9 cellular contexts compared by ENCODE assay signal in the genomic region with DNA sequence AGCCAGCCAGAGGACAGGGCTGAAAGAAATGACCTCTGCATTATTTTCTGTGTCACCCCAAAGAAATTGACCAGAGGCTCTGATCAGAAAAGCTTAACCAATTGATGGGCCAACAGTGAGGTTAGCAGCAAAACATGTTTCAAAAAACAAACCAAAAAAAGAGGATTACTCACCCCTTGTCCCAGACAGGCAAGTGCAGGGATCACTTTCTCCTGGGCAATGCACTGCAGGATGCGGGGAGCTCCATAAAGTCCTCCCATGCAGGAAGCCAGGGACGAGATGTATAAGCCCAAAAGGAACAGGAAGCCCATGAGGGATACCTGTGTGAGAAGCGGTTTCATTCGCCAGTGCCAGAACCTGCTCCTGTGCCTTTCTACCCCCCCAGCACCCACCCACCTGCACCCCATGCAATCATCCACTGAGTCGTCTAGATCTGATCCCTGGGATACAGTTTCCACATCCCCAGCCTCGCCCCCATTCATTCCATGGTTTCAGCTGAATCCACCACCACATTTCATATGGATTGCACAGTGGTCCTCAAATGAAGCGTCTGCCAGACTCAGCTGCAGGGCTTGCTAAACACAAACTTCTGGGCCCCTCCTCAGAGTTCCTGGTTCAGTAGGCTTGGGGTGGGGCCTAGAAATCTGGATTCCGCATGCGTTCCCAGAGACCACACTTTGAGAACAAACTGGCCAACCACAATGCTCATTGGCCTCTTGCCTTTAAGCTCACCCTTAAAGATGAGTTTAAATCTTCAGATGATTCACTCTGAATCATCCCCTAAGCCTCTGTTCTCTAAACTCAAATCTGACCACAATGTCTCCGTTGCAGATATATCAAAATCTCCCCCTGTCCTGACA. TPM values are rescaled to one million over a fixed set of nuclear protein-coding genes. Genes with fewer than 3 reads are reported as not detected.
DNase-seq lines count a peak whose midpoint lies in the region; ATAC-seq, FAIRE-seq and TF ChIP-seq lines count a peak whose summit lies in the region.
"Had no signal": no experiment of that assay in that cellular context is flagged by ENCODE, and none has a peak within 500 bp of the region (broad histone marks: within the 10 kb centered on the region; RNA-seq: fewer than 3 reads in every experiment).

No MANE protein-coding gene starts in this region.

- no peaks in the 10 kb centered on the region for H3K27me3 ChIP-seq in bronchial epithelial cell (ENCODE audit: control insufficient read depth, insufficient read depth, low read length)
- H3K27me3 ChIP-seq: colonic mucosa had no signal

- FAIRE-seq in bronchial epithelial cell (lab: Jason Lieb, UNC), result no peak

- H3K4me1 Mint-ChIP-seq in WTC11, result peaks cover 8% of the 10 kb centered on the region
- peaks cover under 1% of the 10 kb centered on the region for H3K4me1 Mint-ChIP-seq in Calu3 (ENCODE audit: low read depth, unreplicated experiment)

- no peak overlapping the region for H3K4me3 ChIP-seq in bronchial epithelial cell (ENCODE audit: low read depth, low read length)
- H3K4me3 ChIP-seq: colonic mucosa had no signal

- TF ChIP-seq POLR2A in GM18505 (IDR thresholded peaks at IDR 0.05; ENCODE audit: borderline replicate concordance, extremely low read depth, insufficient read depth, insufficient read length), result peak; percentile 30

- TF ChIP-seq CTCF in bronchial epithelial cell (IDR thresholded peaks at IDR 0.05; ENCODE audit: insufficient read depth, low read length, severe bottlenecking), result no peak
- TF ChIP-seq CTCF in WTC11 (IDR thresholded peaks at IDR 0.05), result no peak
- TF ChIP-seq CTCF in Calu3 (IDR thresholded peaks at IDR 0.05; ENCODE audit: unreplicated experiment), result no peak

- H3K9me3 Mint-ChIP-seq in WTC11 (no peaks in the 10 kb centered on the region), Calu3 (ENCODE audit: low read depth, unreplicated experiment) (peaks cover under 1% of the 10 kb centered on the region)

- POLR2A ChIA-PET in WTC11 (lab: Charles Lee), result no interaction called here

- H3K27me3 Mint-ChIP-seq in WTC11 (ENCODE audit: low read depth) (no peaks in the 10 kb centered on the region), Calu3 (ENCODE audit: unreplicated experiment) (no peaks in the 10 kb centered on the region)

- H3K36me3 ChIP-seq in bronchial epithelial cell (ENCODE audit: control insufficient read depth, insufficient read depth, low read length), result no peaks in the 10 kb centered on the region
- H3K36me3 ChIP-seq: colonic mucosa had no signal

- H3K4me3 Mint-ChIP-seq in WTC11, result no peak overlapping the region
- no peak overlapping the region for H3K4me3 Mint-ChIP-seq in Calu3 (ENCODE audit: low read depth, unreplicated experiment)

- CTCF ChIA-PET in WTC11 (lab: Charles Lee) (interaction anchor here (1.1 kb wide), 1 partner anchor 54 kb away, joined by 3 read pairs; no protein-coding TSS in a partner anchor), Calu3 (lab: Charles Lee) (no interaction called here)

- intact Hi-C loops in Calu3 (cut with micrococcal nuclease; ENCODE audit: unreplicated experiment), result no loop called here

- BruUV-seq in Calu3 (replicated peaks; lab: Mats Ljungman, UMichigan), result no TSS peak

- ATAC-seq in GM18505 (IDR thresholded peaks at IDR 0.05; ENCODE audit: unreplicated experiment) (no peak), WTC11 (no peak)

- DNase-seq in NOMO-1 treated with dmso at 0.1 percent for 144 hours (lab: John Stamatoyannopoulos, UW; ENCODE audit: unreplicated experiment) (peak; percentile 69), bronchial epithelial cell (ENCODE audit: low read depth) (peak; percentile 85), renal cortical epithelial cell (ENCODE audit: low read depth) (peak; percentile 96), NCI-H1048 (lab: John Stamatoyannopoulos, UW) (no peak), WTC11 (ENCODE audit: low spot score) (no peak), Calu3 (no peak), DMS53 treated with DMSO at 0.1 percent for 48 hours (lab: John Stamatoyannopoulos, UW; ENCODE audit: unreplicated experiment) (no peak)
- DNase-seq: colonic mucosa had no signal

- H3K36me3 Mint-ChIP-seq in WTC11 (no peaks in the 10 kb centered on the region), Calu3 (ENCODE audit: insufficient read depth, unreplicated experiment) (no peaks in the 10 kb centered on the region)

- H3K27ac Mint-ChIP-seq in WTC11 (no peak overlapping the region), Calu3 (ENCODE audit: unreplicated experiment) (no peak overlapping the region)

TF ChIP-seq in WTC11, 78 proteins besides CTCF, POLR2A, EP300 and RAD21 (continues in another document):
- TF ChIP-seq RELA (CRISPR knock-in tag; IDR thresholded peaks at IDR 0.05; ENCODE audit: borderline replicate concordance) (no peak), CBFB (CRISPR knock-in tag; IDR thresholded peaks at IDR 0.05; ENCODE audit: low read depth) (no peak), SP1 (CRISPR knock-in tag; conservative IDR thresholded peaks at IDR 0.05) (no peak), JAZF1 (CRISPR knock-in tag; IDR thresholded peaks at IDR 0.05) (no peak), EMX1 (CRISPR knock-in tag; IDR thresholded peaks at IDR 0.05) (no peak), ZNF671 (CRISPR knock-in tag; IDR thresholded peaks at IDR 0.05) (no peak), ZBTB21 (CRISPR knock-in tag; IDR thresholded peaks at IDR 0.05; ENCODE audit: borderline replicate concordance) (no peak), ZNF416 (CRISPR knock-in tag; IDR thresholded peaks at IDR 0.05) (no peak), ZNF396 (CRISPR knock-in tag; IDR thresholded peaks at IDR 0.05; ENCODE audit: borderline replicate concordance) (no peak), CREM (CRISPR knock-in tag; IDR thresholded peaks at IDR 0.05) (no peak), GTF2I (CRISPR knock-in tag; conservative IDR thresholded peaks at IDR 0.05) (no peak), ELF4 (CRISPR knock-in tag; IDR thresholded peaks at IDR 0.05; ENCODE audit: low read depth) (no peak), ZNF423 (CRISPR knock-in tag; IDR thresholded peaks at IDR 0.05) (no peak), MYBL2 (CRISPR knock-in tag; IDR thresholded peaks at IDR 0.05) (no peak)
- TF ChIP-seq, protein P1, sequence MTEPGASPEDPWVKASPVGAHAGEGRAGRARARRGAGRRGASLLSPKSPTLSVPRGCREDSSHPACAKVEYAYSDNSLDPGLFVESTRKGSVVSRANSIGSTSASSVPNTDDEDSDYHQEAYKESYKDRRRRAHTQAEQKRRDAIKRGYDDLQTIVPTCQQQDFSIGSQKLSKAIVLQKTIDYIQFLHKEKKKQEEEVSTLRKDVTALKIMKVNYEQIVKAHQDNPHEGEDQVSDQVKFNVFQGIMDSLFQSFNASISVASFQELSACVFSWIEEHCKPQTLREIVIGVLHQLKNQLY (CRISPR knock-in tag; IDR thresholded peaks at IDR 0.05), result no peak
- TF ChIP-seq, protein P2, sequence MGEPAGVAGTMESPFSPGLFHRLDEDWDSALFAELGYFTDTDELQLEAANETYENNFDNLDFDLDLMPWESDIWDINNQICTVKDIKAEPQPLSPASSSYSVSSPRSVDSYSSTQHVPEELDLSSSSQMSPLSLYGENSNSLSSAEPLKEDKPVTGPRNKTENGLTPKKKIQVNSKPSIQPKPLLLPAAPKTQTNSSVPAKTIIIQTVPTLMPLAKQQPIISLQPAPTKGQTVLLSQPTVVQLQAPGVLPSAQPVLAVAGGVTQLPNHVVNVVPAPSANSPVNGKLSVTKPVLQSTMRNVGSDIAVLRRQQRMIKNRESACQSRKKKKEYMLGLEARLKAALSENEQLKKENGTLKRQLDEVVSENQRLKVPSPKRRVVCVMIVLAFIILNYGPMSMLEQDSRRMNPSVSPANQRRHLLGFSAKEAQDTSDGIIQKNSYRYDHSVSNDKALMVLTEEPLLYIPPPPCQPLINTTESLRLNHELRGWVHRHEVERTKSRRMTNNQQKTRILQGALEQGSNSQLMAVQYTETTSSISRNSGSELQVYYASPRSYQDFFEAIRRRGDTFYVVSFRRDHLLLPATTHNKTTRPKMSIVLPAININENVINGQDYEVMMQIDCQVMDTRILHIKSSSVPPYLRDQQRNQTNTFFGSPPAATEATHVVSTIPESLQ (CRISPR knock-in tag; IDR thresholded peaks at IDR 0.05), result no peak
- TF ChIP-seq, protein P3, sequence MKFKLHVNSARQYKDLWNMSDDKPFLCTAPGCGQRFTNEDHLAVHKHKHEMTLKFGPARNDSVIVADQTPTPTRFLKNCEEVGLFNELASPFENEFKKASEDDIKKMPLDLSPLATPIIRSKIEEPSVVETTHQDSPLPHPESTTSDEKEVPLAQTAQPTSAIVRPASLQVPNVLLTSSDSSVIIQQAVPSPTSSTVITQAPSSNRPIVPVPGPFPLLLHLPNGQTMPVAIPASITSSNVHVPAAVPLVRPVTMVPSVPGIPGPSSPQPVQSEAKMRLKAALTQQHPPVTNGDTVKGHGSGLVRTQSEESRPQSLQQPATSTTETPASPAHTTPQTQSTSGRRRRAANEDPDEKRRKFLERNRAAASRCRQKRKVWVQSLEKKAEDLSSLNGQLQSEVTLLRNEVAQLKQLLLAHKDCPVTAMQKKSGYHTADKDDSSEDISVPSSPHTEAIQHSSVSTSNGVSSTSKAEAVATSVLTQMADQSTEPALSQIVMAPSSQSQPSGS (CRISPR knock-in tag; IDR thresholded peaks at IDR 0.05; ENCODE audit: borderline replicate concordance, low read depth), result no peak
- TF ChIP-seq, protein P4, sequence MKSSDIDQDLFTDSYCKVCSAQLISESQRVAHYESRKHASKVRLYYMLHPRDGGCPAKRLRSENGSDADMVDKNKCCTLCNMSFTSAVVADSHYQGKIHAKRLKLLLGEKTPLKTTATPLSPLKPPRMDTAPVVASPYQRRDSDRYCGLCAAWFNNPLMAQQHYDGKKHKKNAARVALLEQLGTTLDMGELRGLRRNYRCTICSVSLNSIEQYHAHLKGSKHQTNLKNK (CRISPR knock-in tag; IDR thresholded peaks at IDR 0.05), result no peak
- TF ChIP-seq, protein P5, sequence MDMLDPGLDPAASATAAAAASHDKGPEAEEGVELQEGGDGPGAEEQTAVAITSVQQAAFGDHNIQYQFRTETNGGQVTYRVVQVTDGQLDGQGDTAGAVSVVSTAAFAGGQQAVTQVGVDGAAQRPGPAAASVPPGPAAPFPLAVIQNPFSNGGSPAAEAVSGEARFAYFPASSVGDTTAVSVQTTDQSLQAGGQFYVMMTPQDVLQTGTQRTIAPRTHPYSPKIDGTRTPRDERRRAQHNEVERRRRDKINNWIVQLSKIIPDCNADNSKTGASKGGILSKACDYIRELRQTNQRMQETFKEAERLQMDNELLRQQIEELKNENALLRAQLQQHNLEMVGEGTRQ (CRISPR knock-in tag; IDR thresholded peaks at IDR 0.05), result no peak

RNA-seq across cellular contexts. Expression of a gene that starts 54.4 kb away (rescaled TPM):
- total RNA-seq in bronchial epithelial cell (2.0 and 7.1 TPM in 2 replicates), renal cortical epithelial cell (18.1 and 97.1 TPM in 2 replicates), WTC11 (2021) (7.9 to 14.6 TPM (median 8.7 TPM) in 3 replicates), Calu3 (2022) (0.51 and 0.97 TPM in 2 replicates)

Comparison
In these comparisons a context has a peak if more than half of its experiments do, and no peak if none do; other contexts are left out.
1. DNase-seq: peak in NOMO-1 treated with dmso at 0.1 percent for 144 hours (single experiment), bronchial epithelial cell (single experiment) and renal cortical epithelial cell (single experiment); none in NCI-H1048 (single experiment), WTC11 (single experiment), Calu3 (single experiment) and DMS53 treated with DMSO at 0.1 percent for 48 hours (single experiment).